20 cellular contexts compared by ENCODE assay signal in the genomic region with DNA sequence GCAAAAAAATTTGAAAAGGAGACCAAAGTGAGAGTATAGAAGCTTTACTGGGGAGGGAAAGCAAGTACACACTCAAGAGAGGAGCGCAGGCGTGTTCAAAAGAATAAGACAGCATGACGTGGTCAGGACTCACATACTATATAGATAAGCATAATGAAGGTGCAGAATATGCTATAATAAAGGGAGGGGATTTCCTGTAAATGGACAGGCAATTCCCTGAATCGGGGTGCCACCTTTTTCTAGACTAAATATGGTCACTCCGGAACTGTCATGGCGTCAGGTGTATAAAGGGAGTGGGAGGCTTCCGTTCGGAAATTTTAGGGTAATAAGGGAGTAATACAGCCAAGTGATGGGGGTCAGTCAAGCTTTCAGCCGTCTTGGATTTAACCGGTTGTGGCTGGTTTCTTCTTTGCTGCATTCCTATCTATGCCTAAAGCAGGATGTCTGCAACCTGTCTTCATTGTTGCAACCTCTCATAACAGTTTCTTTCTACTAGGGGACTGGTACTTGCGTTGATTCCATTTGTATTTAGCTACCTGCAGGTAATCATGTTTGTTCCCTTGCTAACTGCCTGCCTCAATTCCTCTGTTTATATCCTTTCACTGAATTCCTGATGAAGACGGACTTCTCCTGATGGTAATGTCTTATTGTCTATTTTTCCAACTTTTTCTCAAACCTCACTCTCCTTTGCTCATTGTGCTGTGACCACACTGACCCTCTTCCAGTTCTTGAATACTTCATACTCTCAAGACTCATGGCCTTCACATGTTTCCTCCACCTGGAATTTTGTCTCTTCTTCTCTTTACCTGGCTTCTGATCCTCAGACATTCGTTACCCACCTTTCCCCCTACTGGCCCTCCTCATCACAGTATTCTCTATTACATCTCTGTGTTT. TPM values are rescaled to one million over a fixed set of nuclear protein-coding genes. Genes with fewer than 3 reads are reported as not detected.
DNase-seq lines count a peak whose midpoint lies in the region; ATAC-seq, FAIRE-seq and TF ChIP-seq lines count a peak whose summit lies in the region.
"Had no signal": no experiment of that assay in that cellular context is flagged by ENCODE, and none has a peak within 500 bp of the region (broad histone marks: within the 10 kb centered on the region; RNA-seq: fewer than 3 reads in every experiment).

No MANE protein-coding gene starts in this region.

- intact Hi-C loops in K562 (cut with micrococcal nuclease) (loop anchor here (1.0 to 10.0 kb wide), 2 partner anchors 47 to 1438 kb away; a partner anchor contains a TSS), uterus (cut with DNase I; ENCODE audit: low total_unique reads) (no loop called here)

- H3K27me3 ChIP-seq in GM23338 (ENCODE audit: insufficient read depth) (no peaks in the 10 kb centered on the region), HUES64 (ENCODE audit: insufficient read depth, low read length) (no peaks in the 10 kb centered on the region), K562 (ENCODE audit: control insufficient read depth in 2 of 2, insufficient read depth in 2 of 2, low read length in 2 of 2) (no peaks in the 10 kb centered on the region), neural progenitor cell (no peaks in the 10 kb centered on the region), uterus (no peaks in the 10 kb centered on the region)
- H3K27me3 ChIP-seq: BE2C had no signal

- no peaks in the 10 kb centered on the region for H4K20me1 ChIP-seq in GM23338 (replicated peaks; ENCODE audit: insufficient read depth)
- H4K20me1 ChIP-seq in K562 (replicated peaks; ENCODE audit: control insufficient read depth, insufficient read depth, low read length), result no peaks in the 10 kb centered on the region
- no peaks in the 10 kb centered on the region for H4K20me1 ChIP-seq in neural progenitor cell (ENCODE audit: low read depth)

- TF ChIP-seq POLR2A in K562 (conservative IDR thresholded peaks at IDR 0.05) (peak; percentile 79), uterus (IDR thresholded peaks at IDR 0.05) (no peak)

- no peak for DNase-seq in GM23338 (ENCODE audit: low spot score)
- DNase-seq in K562 (ENCODE audit: extremely low read depth in 1 of 4, low spot score in 3 of 4), result peak; percentile 31 to 89 (median 54)
- DNase-seq in neural progenitor cell (ENCODE audit: low spot score), result no peak
- no peak for DNase-seq in LoVo (ENCODE audit: low spot score)
- DNase-seq in uterus, result no peak
- DNase-seq: BE2C; Caco-2; CD4-positive, alpha-beta memory T cell; DND-41; GDM1; GM23248; HCEC 1CT; HFFc6 had no signal

- TSS peak; percentile 73 for BruUV-seq in K562 (replicated peaks; lab: Mats Ljungman, UMichigan)

- TF ChIP-seq CTCF in GM23338 (conservative IDR thresholded peaks at IDR 0.05; ENCODE audit: low read depth in 2 of 2) (no peak), K562 (IDR thresholded peaks at IDR 0.05 in 2 of 3, conservative IDR thresholded peaks at IDR 0.05 in 1 of 3; ENCODE audit: insufficient read depth in 2 of 3, low read depth in 1 of 3, low read length in 3 of 3) (no peak), neural progenitor cell (IDR thresholded peaks at IDR 0.05) (no peak), uterus (IDR thresholded peaks at IDR 0.05) (no peak)

- H3K9me3 Mint-ChIP-seq in GM23338 (no peaks in the 10 kb centered on the region), neural progenitor cell (no peaks in the 10 kb centered on the region)
- H3K9me3 Mint-ChIP-seq: HFFc6 had no signal

- H3K9ac ChIP-seq in HUES64 (ENCODE audit: low read depth, low read length) (no peak overlapping the region), K562 (ENCODE audit: insufficient read depth in 1 of 2, low read depth in 2 of 2, low read length in 2 of 2) (peak overlapping the region in 1 of 2 experiments; percentile 83; a peak in 2 of 4 replicates), neural progenitor cell (no peak overlapping the region)
- H3K9ac ChIP-seq: GM23248, KMS-11 had no signal

- H3K4me3 Mint-ChIP-seq in GM23338 (no peak overlapping the region; the same call in 2 of the 3 replicates), neural progenitor cell (no peak overlapping the region)
- H3K4me3 Mint-ChIP-seq: CD4-positive, alpha-beta memory T cell; HFFc6; IgD-negative memory B cell had no signal

- peaks cover 3% of the 10 kb centered on the region; the same call in 1 of the 2 replicates for H3K9me2 ChIP-seq in GM23338 (ENCODE audit: insufficient read depth)

- H3K4me1 ChIP-seq in GM23338 (ENCODE audit: insufficient read depth), result peaks cover 51% of the 10 kb centered on the region
- H3K4me1 ChIP-seq in HUES64 (ENCODE audit: insufficient read depth, low read length), result peaks cover 39% of the 10 kb centered on the region
- peaks cover 0 to 29% of the 10 kb centered on the region in 2 experiments; a peak in 2 of 5 replicates for H3K4me1 ChIP-seq in K562 (replicated peaks in 1 of 2; ENCODE audit: control insufficient read depth in 2 of 2, insufficient read depth in 2 of 2, low read length in 2 of 2)
- H3K4me1 ChIP-seq in neural progenitor cell, result peaks cover 14% of the 10 kb centered on the region
- H3K4me1 ChIP-seq in uterus, result peaks cover 0 to 6% of the 10 kb centered on the region in 2 donors
- H3K4me1 ChIP-seq: Caco-2 had no signal

- H3K27ac Mint-ChIP-seq in GM23338 (peak overlapping the region; percentile 67), neural progenitor cell (no peak overlapping the region)
- H3K27ac Mint-ChIP-seq: HFFc6 had no signal

- ATAC-seq in GM23338 (no peak), K562 (peak; percentile 80), GM18861 (IDR thresholded peaks at IDR 0.05; ENCODE audit: unreplicated experiment) (no peak)

- no peaks in the 10 kb centered on the region for H3K9me1 ChIP-seq in K562 (ENCODE audit: control insufficient read depth, insufficient read depth, low read length)

- POLR2A ChIA-PET in K562 (lab: Yijun Ruan, JAX), result interaction anchor here (0.8 to 1.0 kb wide), 2 partner anchors 17 to 18 kb away, joined by 3 read pairs; no protein-coding TSS in a partner anchor

- H3K4me1 Mint-ChIP-seq in GM23338 (peaks cover 60% of the 10 kb centered on the region), neural progenitor cell (peaks cover 29% of the 10 kb centered on the region)
- H3K4me1 Mint-ChIP-seq: CD4-positive, alpha-beta memory T cell; IgD-negative memory B cell had no signal

- H3K4me2 ChIP-seq in GM23338, result peak overlapping the region; percentile 72
- H3K4me2 ChIP-seq in K562 (ENCODE audit: insufficient read depth, low read length), result peak overlapping the region; percentile 75
- H3K4me2 ChIP-seq in neural progenitor cell, result peak overlapping the region; percentile 46
- H3K4me2 ChIP-seq: KMS-11 had no signal

- peak; percentile 43; the same call in 1 of the 2 replicates for TF ChIP-seq EP300 in K562 (IDR thresholded peaks at IDR 0.05; ENCODE audit: low read length)

- no peaks in the 10 kb centered on the region for H3K36me3 Mint-ChIP-seq in GM23338 (ENCODE audit: low read depth)
- H3K36me3 Mint-ChIP-seq in neural progenitor cell, result no peaks in the 10 kb centered on the region
- H3K36me3 Mint-ChIP-seq: CD4-positive, alpha-beta memory T cell; IgD-negative memory B cell had no signal

- H3K4me3 ChIP-seq in GM23338 (0 out of 2 replicates have a peak overlapping the region, but pooled peaks have one; percentile 5), HUES64 (ENCODE audit: low read length) (no peak overlapping the region), K562 (peak overlapping the region; percentile 32), neural progenitor cell (no peak overlapping the region), uterus (no peak overlapping the region)
- H3K4me3 ChIP-seq: GM23248 had no signal

- H3K79me2 ChIP-seq in GM23338 (replicated peaks; ENCODE audit: insufficient read depth), result no peaks in the 10 kb centered on the region
- peaks cover 72% of the 10 kb centered on the region for H3K79me2 ChIP-seq in K562 (ENCODE audit: control insufficient read depth, insufficient read depth, low read length)
- H3K79me2 ChIP-seq in neural progenitor cell (ENCODE audit: low read depth), result no peaks in the 10 kb centered on the region

- no peaks in the 10 kb centered on the region for H3F3A ChIP-seq in GM23338 (replicated peaks; ENCODE audit: low read depth)
- no peaks in the 10 kb centered on the region for H3F3A ChIP-seq in neural progenitor cell (ENCODE audit: low read depth)

- 94% methylated on average over 12 of the region's 13 CpGs for WGBS in HUES64
- 0% methylated on average over 13 of the region's 13 CpGs for WGBS in K562 (ENCODE audit: insufficient coverage, low coverage, missing lambda C conversion rate)

- H2AFZ ChIP-seq in GM23338 (no peak overlapping the region), K562 (ENCODE audit: low read depth, low read length) (no peak overlapping the region; the same call in 1 of the 2 replicates), neural progenitor cell (replicated peaks) (peak overlapping the region; percentile 6)
- H2AFZ ChIP-seq: GM23248 had no signal

- CTCF ChIA-PET in K562 (lab: Yijun Ruan, JAX; ENCODE audit: low intra/inter-chr PET ratio), result no interaction called here

- H3K27ac ChIP-seq in GM23338 (ENCODE audit: low read depth) (peak overlapping the region; percentile 89), HUES64 (ENCODE audit: low read depth, low read length) (peak overlapping the region; percentile 79; the same call in 1 of the 2 replicates), K562 (ENCODE audit: extremely low read depth, low read depth, low read length) (peak overlapping the region; percentile 94), neural progenitor cell (no peak overlapping the region), uterus (no peak overlapping the region)
- H3K27ac ChIP-seq: C4-2B, GM23248, KMS-11 had no signal

- in situ Hi-C loops in K562 (cut with MboI), result no loop called here

- no peak for TF ChIP-seq RAD21 in K562 (CRISPR knock-in tag; conservative IDR thresholded peaks at IDR 0.05 in 1 of 2, IDR thresholded peaks at IDR 0.05 in 1 of 2)

- no peaks in the 10 kb centered on the region for H3K9me3 ChIP-seq in HUES64 (ENCODE audit: insufficient read depth, low read depth, low read length)
- no peaks in the 10 kb centered on the region for H3K9me3 ChIP-seq in K562 (replicated peaks; ENCODE audit: control insufficient read depth, insufficient read depth, low read depth, low read length)
- H3K9me3 ChIP-seq in neural progenitor cell (ENCODE audit: low read depth), result no peaks in the 10 kb centered on the region
- no peaks in the 10 kb centered on the region for H3K9me3 ChIP-seq in uterus
- H3K9me3 ChIP-seq: BE2C, Caco-2 had no signal

- peaks cover 4% of the 10 kb centered on the region for H3K27me3 Mint-ChIP-seq in GM23338 (ENCODE audit: insufficient read depth, low read depth, poor library complexity)
- H3K27me3 Mint-ChIP-seq in neural progenitor cell (ENCODE audit: insufficient read depth, low read depth), result no peaks in the 10 kb centered on the region
- H3K27me3 Mint-ChIP-seq: CD4-positive, alpha-beta memory T cell; IgD-negative memory B cell had no signal

- H3K36me3 ChIP-seq in GM23338 (ENCODE audit: insufficient read depth) (no peaks in the 10 kb centered on the region), HUES64 (ENCODE audit: insufficient read depth, low read length) (no peaks in the 10 kb centered on the region), K562 (ENCODE audit: control insufficient read depth, insufficient read depth, low read length) (no peaks in the 10 kb centered on the region), neural progenitor cell (no peaks in the 10 kb centered on the region), uterus (no peaks in the 10 kb centered on the region)
- H3K36me3 ChIP-seq: BE2C had no signal

- peak; percentile 80 for FAIRE-seq in K562 (lab: Jason Lieb, UNC)
- FAIRE-seq: A204.1, HTR-8/SVneo had no signal

RNA-seq across cellular contexts. Expression of a gene that starts 48.9 kb away (rescaled TPM):
- 0.62 and 1.0 TPM in 2 replicates for total RNA-seq in GM23338 (2014; rRNA removed; shearing (Covaris generic))
- polyA plus RNA-seq in GM23338 (2016; fragmentation: Nextera tagmentation; extraction: Ambion mirVana) (0.64 and 1.7 TPM in 2 replicates), K562 (2011; rRNA removed) (0.16 and 0.61 TPM in 2 replicates), K562 (2014; fragmentation: Illumina TruSeq; extraction: Trizol) (10.1 and 10.4 TPM in 2 replicates), K562 (2014; fragmentation: Nextera tagmentation; extraction: Ambion mirVana) (1 to 10 TPM; 1.8 to 3.1 TPM), K562 (2014; rRNA removed) (5.8 and 7.2 TPM in 2 replicates)
- polyA plus RNA-seq in HUES64 (2013, experiment 1 of 2), result 0.30 TPM
- 0.38 TPM for polyA plus RNA-seq in HUES64 (2013, experiment 2 of 2)
- 1.2 and 4.0 TPM in 2 replicates for total RNA-seq in K562 (2011; cell fraction: chromatin; rRNA removed; ENCODE audit: low replicate concordance)
- total RNA-seq in K562 (2011; cell fraction: nucleolus; rRNA removed), result 1.2 and 2.8 TPM in 2 replicates
- 1.5 and 2.6 TPM in 2 replicates for total RNA-seq in K562 (2011; cell fraction: nucleoplasm; rRNA removed)
- total RNA-seq in K562 (2014; rRNA removed) (3.3 TPM in 2 replicates), K562 (2014; rRNA removed; fragmentation: Illumina TruSeq; extraction: Trizol) (3.5 and 4.1 TPM in 2 replicates), K562 (2015; rRNA removed; fragmentation: Illumina TruSeq; extraction: Trizol) (3.3 TPM in 2 replicates), K562 (2021) (4.9 and 7.6 TPM in 2 replicates), neural progenitor cell (ENCODE audit: low replicate concordance) (0.12 TPM in 1 of 2 replicates, not detected in the other), uterus (10 to 100 TPM in 1 of 4 donors, 1 to 10 TPM in 3; 2.2 to 19.7 (median 5.9) TPM)
- 0.66 TPM in 1 of 2 replicates, not detected in the other for polyA plus RNA-seq in K562 (2011; cell fraction: cytosol; rRNA removed)
- 0.74 TPM in 1 of 2 replicates, not detected in the other for polyA plus RNA-seq in K562 (2011; cell fraction: nucleus; rRNA removed)
- polyA plus RNA-seq in K562 (2012), result 5.6 and 12.1 TPM in 2 replicates
- 1.3 TPM in 1 of 2 replicates, not detected in the other for polyA minus RNA-seq in K562 (2011; rRNA and poly(A)+ RNA removed)
- not detected in 2 replicates for polyA minus RNA-seq in K562 (2011; cell fraction: cytosol; rRNA and poly(A)+ RNA removed)
- polyA minus RNA-seq in K562 (2011; cell fraction: nucleus; rRNA and poly(A)+ RNA removed), result 1.1 TPM in 1 of 2 replicates, not detected in the other
- total RNA-seq: Caco-2; CD4-positive, alpha-beta memory T cell had no signal
- polyA plus RNA-seq: CD4-positive, alpha-beta memory T cell; IgD-negative memory B cell had no signal

Comparison
In these comparisons a context has a peak if more than half of its experiments do, and no peak if none do; other contexts are left out.
1. DNase-seq: peak in K562 (4 of 4); none in GM23338 (single experiment), neural progenitor cell (single experiment), LoVo (single experiment) and uterus (0 of 2).
2. H3K27ac ChIP-seq: peak in GM23338 (single experiment), HUES64 (single experiment) and K562 (single experiment); none in neural progenitor cell (single experiment) and uterus (0 of 2).
3. H3K4me3 ChIP-seq: peak in GM23338 (single experiment) and K562 (single experiment); none in HUES64 (single experiment), neural progenitor cell (single experiment) and uterus (0 of 2).
4. Peak in every context shown above with its lines, with median percentiles within 50 percentile points of each other: H3K4me2 ChIP-seq.